Comparison of ENCODE assay signal across 8 cellular contexts in genomic region chr9:69745716-69746538, GRCh38. TPM values are rescaled to one million over a fixed set of nuclear protein-coding genes. Genes with fewer than 3 reads are reported as not detected.
A peak's percentile ranks its signal among the peaks of the same experiment; 100 is the strongest.
DNase-seq lines count a peak whose midpoint lies in the region; ATAC-seq and TF ChIP-seq lines count a peak whose summit lies in the region.

No MANE protein-coding gene starts in this region.

- H3K4me3 ChIP-seq in endodermal cell (ENCODE audit: low read length) (no peak overlapping the region), neural progenitor cell (no peak overlapping the region)

- TF ChIP-seq CTCF in endodermal cell (conservative IDR thresholded peaks at IDR 0.05) (peak; percentile 66), neural progenitor cell (IDR thresholded peaks at IDR 0.05) (peak; percentile 46)

- no peak overlapping the region for H2AFZ ChIP-seq in neural progenitor cell (replicated peaks)

- H3F3A ChIP-seq in neural progenitor cell (ENCODE audit: low read depth): no peaks in the 10 kb centered on the region

- H3K4me1 ChIP-seq in endodermal cell (ENCODE audit: control insufficient read depth, insufficient read depth, low read length) (peaks cover 3% of the 10 kb centered on the region), neural progenitor cell (no peaks in the 10 kb centered on the region)

- H3K9me3 ChIP-seq in endodermal cell (ENCODE audit: control insufficient read depth, low read length) (no peaks in the 10 kb centered on the region), neural progenitor cell (ENCODE audit: low read depth) (no peaks in the 10 kb centered on the region)

- no peak overlapping the region for H3K4me2 ChIP-seq in neural progenitor cell

- H4K20me1 ChIP-seq in neural progenitor cell (ENCODE audit: low read depth): peaks cover 29% of the 10 kb centered on the region

- DNase-seq in SIG-M5 treated with dmso at 0.1 percent for 504 hours (lab: John Stamatoyannopoulos, UW; ENCODE audit: unreplicated experiment) (peak; percentile 29), SIG-M5 (lab: John Stamatoyannopoulos, UW) (no peak), M059J (ENCODE audit: low read depth) (peak; percentile 34), endodermal cell (no peak), neural progenitor cell (ENCODE audit: low spot score) (peak; percentile 20), NCI-H524 treated with DMSO at 0.1 percent for 48 hours (lab: John Stamatoyannopoulos, UW) (no peak)
- DNase-seq in stimulated activated naive B cell treated with anti-CD40 and anti-IgM and Interleukin-4, amounts not matched to agents 10 μg/mL and 1 μg/mL and 100 μg/mL, for 72 hours: no peak

- no peak for ATAC-seq in GM18909 (IDR thresholded peaks at IDR 0.05; ENCODE audit: poor library complexity, unreplicated experiment)
- no peak for ATAC-seq in stimulated activated naive B cell treated with anti-CD40 and anti-IgM and Interleukin-4, amounts not matched to agents 10 μg/mL and 1 μg/mL and 100 μg/mL, for 72 hours (replicated peaks)

- H3K27ac ChIP-seq in endodermal cell (ENCODE audit: low read depth, low read length) (no peak overlapping the region), neural progenitor cell (no peak overlapping the region)

- H3K79me2 ChIP-seq in neural progenitor cell (ENCODE audit: low read depth): peaks cover 91% of the 10 kb centered on the region

- H3K4me1 Mint-ChIP-seq in endodermal cell: peaks cover 27% of the 10 kb centered on the region
- H3K4me1 Mint-ChIP-seq in neural progenitor cell: peaks cover 17% of the 10 kb centered on the region
- peaks cover 27 to 47% of the 10 kb centered on the region in 2 donors for H3K4me1 Mint-ChIP-seq in stimulated activated naive B cell treated with anti-CD40 and anti-IgM and Interleukin-4, amounts not matched to agents 10 μg/mL and 1 μg/mL and 100 μg/mL, for 72 hours

- no peaks in the 10 kb centered on the region for H3K27me3 ChIP-seq in endodermal cell (ENCODE audit: control insufficient read depth, insufficient read depth, low read length, poor library complexity, severe bottlenecking)
- H3K27me3 ChIP-seq in neural progenitor cell: no peaks in the 10 kb centered on the region

- H3K4me3 Mint-ChIP-seq in endodermal cell: no peak overlapping the region
- H3K4me3 Mint-ChIP-seq in neural progenitor cell: no peak overlapping the region
- no peak overlapping the region for H3K4me3 Mint-ChIP-seq in stimulated activated naive B cell treated with anti-CD40 and anti-IgM and Interleukin-4, amounts not matched to agents 10 μg/mL and 1 μg/mL and 100 μg/mL, for 72 hours

- H3K9me3 Mint-ChIP-seq in endodermal cell: no peaks in the 10 kb centered on the region
- H3K9me3 Mint-ChIP-seq in neural progenitor cell: no peaks in the 10 kb centered on the region
- no peaks in the 10 kb centered on the region for H3K9me3 Mint-ChIP-seq in stimulated activated naive B cell treated with anti-CD40 and anti-IgM and Interleukin-4, amounts not matched to agents 10 μg/mL and 1 μg/mL and 100 μg/mL, for 72 hours

- H3K36me3 ChIP-seq in endodermal cell (ENCODE audit: control insufficient read depth, insufficient read depth, low read length): peaks cover 47% of the 10 kb centered on the region
- H3K36me3 ChIP-seq in neural progenitor cell: no peaks in the 10 kb centered on the region

- 69 to 93% methylated on average over 2 to 5 of the region's 5 CpGs for WGBS in endodermal cell (ENCODE audit: insufficient coverage in 1 of 2, insufficient read length in 1 of 2), 2 experiments

- peak overlapping the region; percentile 22 for H3K27ac Mint-ChIP-seq in endodermal cell
- H3K27ac Mint-ChIP-seq in neural progenitor cell: no peak overlapping the region
- H3K27ac Mint-ChIP-seq in stimulated activated naive B cell treated with anti-CD40 and anti-IgM and Interleukin-4, amounts not matched to agents 10 μg/mL and 1 μg/mL and 100 μg/mL, for 72 hours: no peak overlapping the region

- H3K36me3 Mint-ChIP-seq in endodermal cell (ENCODE audit: low read depth) (peaks cover 38% of the 10 kb centered on the region), neural progenitor cell (peaks cover 40% of the 10 kb centered on the region)
- H3K36me3 Mint-ChIP-seq in stimulated activated naive B cell treated with anti-CD40 and anti-IgM and Interleukin-4, amounts not matched to agents 10 μg/mL and 1 μg/mL and 100 μg/mL, for 72 hours: peaks cover 21 to 64% of the 10 kb centered on the region in 2 donors

- H3K9ac ChIP-seq in endodermal cell (ENCODE audit: extremely low read depth, low read length, poor library complexity, severe bottlenecking) (no peak overlapping the region), neural progenitor cell (no peak overlapping the region)

- H3K27me3 Mint-ChIP-seq in endodermal cell (ENCODE audit: insufficient read depth) (no peaks in the 10 kb centered on the region), neural progenitor cell (ENCODE audit: insufficient read depth, low read depth) (no peaks in the 10 kb centered on the region)
- no peaks in the 10 kb centered on the region for H3K27me3 Mint-ChIP-seq in stimulated activated naive B cell treated with anti-CD40 and anti-IgM and Interleukin-4, amounts not matched to agents 10 μg/mL and 1 μg/mL and 100 μg/mL, for 72 hours

RNA-seq across cellular contexts. Expression of gene PTAR1, which starts 13.9 kb away (rescaled TPM):
- 42.4 and 63.3 TPM in 2 replicates for total RNA-seq in M059J (2014; rRNA removed; shearing (Covaris generic))
- total RNA-seq in endodermal cell (10 to 100 TPM; 73.7 to 81.6 TPM), neural progenitor cell (ENCODE audit: low replicate concordance) (107 and 146 TPM in 2 replicates)
- polyA plus RNA-seq in endodermal cell (2013, experiment 1 of 2): 42.3 TPM
- 38.5 TPM for polyA plus RNA-seq in endodermal cell (2013, experiment 2 of 2)

Comparison
In these comparisons a context has a peak if more than half of its experiments do, and no peak if none do; other contexts are left out.
1. DNase-seq: peak in SIG-M5 treated with dmso at 0.1 percent for 504 hours (single experiment), M059J (single experiment) and neural progenitor cell (single experiment); none in SIG-M5 (single experiment), endodermal cell (single experiment), stimulated activated naive B cell treated with anti-CD40 and anti-IgM and Interleukin-4, amounts not matched to agents 10 μg/mL and 1 μg/mL and 100 μg/mL, for 72 hours (single experiment) and NCI-H524 treated with DMSO at 0.1 percent for 48 hours (single experiment).